In genomic region chr4:25727711-25728493, GRCh38 we compare ENCODE assay signal across 17 cellular contexts.
DNase-seq lines count a peak whose midpoint lies in the region; ATAC-seq, FAIRE-seq and TF ChIP-seq lines count a peak whose summit lies in the region.
"Had no signal": no experiment of that assay in that cellular context is flagged by ENCODE, and none has a peak within 500 bp of the region (broad histone marks: within the 10 kb centered on the region; RNA-seq: fewer than 3 reads in every experiment).

No MANE protein-coding gene starts in this region.

- no peak overlapping the region for H3K4me2 ChIP-seq in keratinocyte (ENCODE audit: control insufficient read depth, extremely low read depth, insufficient read depth, low read depth, low read length)
- no peak overlapping the region for H3K4me2 ChIP-seq in HepG2 (ENCODE audit: low read depth, low read length)
- H3K4me2 ChIP-seq: KMS-11 had no signal

- CTCF ChIA-PET in HepG2 (lab: Yijun Ruan, JAX; ENCODE audit: low intra/inter-chr PET ratio, low total read pairs) = no interaction called here

- no peak for TF ChIP-seq CTCF in keratinocyte (optimal IDR thresholded peaks at IDR 0.05 in 1 of 3, IDR thresholded peaks at IDR 0.05 in 1 of 3, conservative IDR thresholded peaks at IDR 0.05 in 1 of 3; ENCODE audit: extremely low read depth in 1 of 3, insufficient read depth in 2 of 3, low read length in 3 of 3)
- no peak for TF ChIP-seq CTCF in HepG2 (CRISPR knock-in tag; IDR thresholded peaks at IDR 0.05)

- no peak for TF ChIP-seq POLR2A in HepG2 (IDR thresholded peaks at IDR 0.05; ENCODE audit: insufficient read depth in 1 of 2, low read depth in 2 of 2, low read length in 2 of 2)

- H3K9me1 ChIP-seq in keratinocyte (ENCODE audit: control insufficient read depth, extremely low read depth, insufficient read depth, low read length) = no peaks in the 10 kb centered on the region

- peaks cover 6% of the 10 kb centered on the region for H3K36me3 Mint-ChIP-seq in IgD-negative memory B cell
- H3K36me3 Mint-ChIP-seq in activated T-cell treated with anti-CD3 and anti-CD28 coated beads, Interleukin-2, amount 50 U/mL, for 72 hours (ENCODE audit: insufficient read depth in 2 of 2) = no peaks in the 10 kb centered on the region

- no peaks in the 10 kb centered on the region for H3K27me3 Mint-ChIP-seq in IgD-negative memory B cell
- H3K27me3 Mint-ChIP-seq in activated T-cell treated with anti-CD3 and anti-CD28 coated beads, Interleukin-2, amount 50 U/mL, for 72 hours (ENCODE audit: low read depth) = no peaks in the 10 kb centered on the region
- H3K27me3 Mint-ChIP-seq: stimulated activated naive B cell treated with anti-CD40 and anti-IgM and Interleukin-4, amounts not matched to agents 10 μg/mL and 1 μg/mL and 100 μg/mL, for 72 hours had no signal

- H3K4me1 ChIP-seq in keratinocyte (ENCODE audit: control insufficient read depth, extremely low read depth, insufficient read depth, low read length) = peaks cover 5% of the 10 kb centered on the region
- H3K4me1 ChIP-seq in HepG2 (ENCODE audit: insufficient read depth, low read length) = no peaks in the 10 kb centered on the region
- H3K4me1 ChIP-seq: gastroesophageal sphincter had no signal

- no peaks in the 10 kb centered on the region for H3K9me3 Mint-ChIP-seq in IgD-negative memory B cell
- no peaks in the 10 kb centered on the region for H3K9me3 Mint-ChIP-seq in activated T-cell treated with anti-CD3 and anti-CD28 coated beads, Interleukin-2, amount 50 U/mL, for 72 hours

- H3K9ac ChIP-seq in keratinocyte (ENCODE audit: control insufficient read depth, extremely low read depth, insufficient read depth, low read length) = no peak overlapping the region
- H3K9ac ChIP-seq in HepG2 (ENCODE audit: insufficient read depth, low read depth, low read length) = no peak overlapping the region
- H3K9ac ChIP-seq: KMS-11 had no signal

- intact Hi-C loops in HepG2 (cut with micrococcal nuclease; ENCODE audit: unreplicated experiment) = no loop called here

- H3K36me3 ChIP-seq in keratinocyte (ENCODE audit: control insufficient read depth in 2 of 2, extremely low read depth in 1 of 2, insufficient read depth in 2 of 2, low read length in 2 of 2) (no peaks in the 10 kb centered on the region), HepG2 (replicated peaks in 1 of 2; ENCODE audit: control insufficient read depth in 1 of 2, insufficient read depth in 2 of 2, low read length in 2 of 2) (no peaks in the 10 kb centered on the region)
- H3K36me3 ChIP-seq: gastroesophageal sphincter had no signal

- dilution Hi-C loops in keratinocyte (cut with MboI; ENCODE audit: extremely low pct_ligation_motif_present, low sequenced_read_pairs) = no loop called here

- H3K4me3 Mint-ChIP-seq in IgD-negative memory B cell = peak overlapping the region in 3 of 4 donors; percentile 3 to 83 (median 65)
- no peak overlapping the region for H3K4me3 Mint-ChIP-seq in activated T-cell treated with anti-CD3 and anti-CD28 coated beads, Interleukin-2, amount 50 U/mL, for 72 hours
- H3K4me3 Mint-ChIP-seq: stimulated activated naive B cell treated with anti-CD40 and anti-IgM and Interleukin-4, amounts not matched to agents 10 μg/mL and 1 μg/mL and 100 μg/mL, for 72 hours had no signal

- H3K4me3 ChIP-seq in keratinocyte (ENCODE audit: control insufficient read depth in 2 of 3, extremely low read depth in 1 of 3, insufficient read depth in 2 of 3, low read depth in 1 of 3, low read length in 3 of 3) (no peak overlapping the region), HepG2 (replicated peaks in 1 of 3; ENCODE audit: insufficient read depth in 1 of 3, low read depth in 2 of 3, low read length in 3 of 3) (no peak overlapping the region)
- H3K4me3 ChIP-seq: gastroesophageal sphincter had no signal

- H4K20me1 ChIP-seq in keratinocyte (ENCODE audit: control insufficient read depth, extremely low read depth, insufficient read depth, low read length) (no peaks in the 10 kb centered on the region), HepG2 (ENCODE audit: insufficient read depth, low read length) (no peaks in the 10 kb centered on the region)

- 39% methylated on average over 9 of the region's 9 CpGs for WGBS in HepG2 (ENCODE audit: low lambda C conversion rate)

- H3K9me3 ChIP-seq in keratinocyte (ENCODE audit: control insufficient read depth, low read depth, low read length) (no peaks in the 10 kb centered on the region), HepG2 (ENCODE audit: low read length) (no peaks in the 10 kb centered on the region)
- H3K9me3 ChIP-seq: gastroesophageal sphincter had no signal

- H2AFZ ChIP-seq in keratinocyte (ENCODE audit: control insufficient read depth, low read length) (no peak overlapping the region), HepG2 (ENCODE audit: low read length) (no peak overlapping the region)

- ATAC-seq in GM19372 (IDR thresholded peaks at IDR 0.05; ENCODE audit: low read depth, unreplicated experiment) = peak; percentile 77
- ATAC-seq in HepG2 = no peak
- ATAC-seq in GM21528 (IDR thresholded peaks at IDR 0.05; ENCODE audit: low FRiP score, unreplicated experiment) = no peak
- no peak for ATAC-seq in activated T-cell treated with anti-CD3 and anti-CD28 coated beads, Interleukin-2, amount 50 U/mL, for 72 hours (replicated peaks in 1 of 2)
- ATAC-seq: gastroesophageal sphincter had no signal

- H3K27ac ChIP-seq in keratinocyte (ENCODE audit: control insufficient read depth, insufficient read depth, low read length) (no peak overlapping the region), HepG2 (ENCODE audit: extremely low read length, insufficient read depth, low read length) (no peak overlapping the region)
- H3K27ac ChIP-seq: gastroesophageal sphincter, KMS-11 had no signal

- POLR2A ChIA-PET in HepG2 (lab: Yijun Ruan, JAX) = no interaction called here

- no peak for TF ChIP-seq RAD21 in HepG2 (CRISPR knock-in tag; IDR thresholded peaks at IDR 0.05)

- peak; percentile 79 for DNase-seq in DMS79 treated with DMSO at 0.1 percent for 48 hours (lab: John Stamatoyannopoulos, UW)
- DNase-seq in keratinocyte (ENCODE audit: low read depth, low spot score) = no peak
- no peak for DNase-seq in KG1 (lab: John Stamatoyannopoulos, UW)
- no peak for DNase-seq in HepG2 (ENCODE audit: low spot score)
- no peak for DNase-seq in activated T-cell treated with anti-CD3 and anti-CD28 coated beads, Interleukin-2, amount 50 U/mL, for 72 hours
- DNase-seq: activated CD8-positive, alpha-beta memory T cell treated with anti-CD3 and anti-CD28 coated beads for 24 hours; activated effector memory CD4-positive, alpha-beta T cell treated with Interleukin-2 at 50 U/mL for 16 hours; midbrain; NCI-H1436; occipital lobe; stimulated activated naive B cell treated with anti-CD40 and anti-IgM and Interleukin-4, amounts not matched to agents 10 μg/mL and 1 μg/mL and 100 μg/mL, for 72 hours had no signal

- FAIRE-seq in keratinocyte (lab: Jason Lieb, UNC) (peak; percentile 29), HepG2 (lab: Jason Lieb, UNC) (no peak)
- FAIRE-seq: D721Med had no signal

- BruUV-seq in HepG2 (replicated peaks; lab: Mats Ljungman, UMichigan) = no TSS peak

- no peaks in the 10 kb centered on the region for H3K27me3 ChIP-seq in keratinocyte (ENCODE audit: control insufficient read depth, extremely low read depth, insufficient read depth, low read length)
- H3K27me3 ChIP-seq in HepG2 (ENCODE audit: control insufficient read depth in 1 of 2, insufficient read depth in 2 of 2, low read length in 2 of 2) = no peaks in the 10 kb centered on the region
- H3K27me3 ChIP-seq: gastroesophageal sphincter had no signal

- TF ChIP-seq EP300 in HepG2 (IDR thresholded peaks at IDR 0.05; ENCODE audit: low read depth in 2 of 2, low read length in 2 of 2) (no peak), HepG2 (CRISPR knock-in tag; IDR thresholded peaks at IDR 0.05; ENCODE audit: borderline replicate concordance) (no peak)

- in situ Hi-C loops in HepG2 (cut with HindIII; ENCODE audit: extremely low pct_ligation_motif_present, low pct_unique_long_range_greater_than_20kb) = no loop called here

- peak overlapping the region; percentile 63 to 90 (median 86) for H3K27ac Mint-ChIP-seq in IgD-negative memory B cell
- H3K27ac Mint-ChIP-seq in activated T-cell treated with anti-CD3 and anti-CD28 coated beads, Interleukin-2, amount 50 U/mL, for 72 hours = no peak overlapping the region
- H3K27ac Mint-ChIP-seq: stimulated activated naive B cell treated with anti-CD40 and anti-IgM and Interleukin-4, amounts not matched to agents 10 μg/mL and 1 μg/mL and 100 μg/mL, for 72 hours had no signal

- H3K4me1 Mint-ChIP-seq in IgD-negative memory B cell = peaks cover 28 to 37% (median 34%) of the 10 kb centered on the region in 3 donors
- H3K4me1 Mint-ChIP-seq in activated T-cell treated with anti-CD3 and anti-CD28 coated beads, Interleukin-2, amount 50 U/mL, for 72 hours (ENCODE audit: low read depth) = no peaks in the 10 kb centered on the region

- H3K79me2 ChIP-seq in keratinocyte (ENCODE audit: control insufficient read depth, insufficient read depth, low read length) (no peaks in the 10 kb centered on the region), HepG2 (ENCODE audit: insufficient read depth, low read length) (no peaks in the 10 kb centered on the region)

TF ChIP-seq in HepG2, 621 proteins besides CTCF, POLR2A, EP300 and RAD21 (continues in another document):
- no peak for TF ChIP-seq FOXK1 (CRISPR knock-in tag; IDR thresholded peaks at IDR 0.05; ENCODE audit: borderline replicate concordance, low read depth)
- no peak for TF ChIP-seq KAT7 (CRISPR knock-in tag; IDR thresholded peaks at IDR 0.05; ENCODE audit: borderline replicate concordance)

Comparison
In these comparisons a context has a peak if more than half of its experiments do, and no peak if none do; other contexts are left out.
1. H3K4me3 Mint-ChIP-seq: peak in IgD-negative memory B cell (3 of 4); none in activated T-cell treated with anti-CD3 and anti-CD28 coated beads, Interleukin-2, amount 50 U/mL, for 72 hours (0 of 2).